In genomic region chr11:27215471-27216267, GRCh38 we compare ENCODE assay signal across 13 cellular contexts.
DNase-seq lines count a peak whose midpoint lies in the region; ATAC-seq, FAIRE-seq and TF ChIP-seq lines count a peak whose summit lies in the region.
"Had no signal": no experiment of that assay in that cellular context is flagged by ENCODE, and none has a peak within 500 bp of the region (broad histone marks: within the 10 kb centered on the region; RNA-seq: fewer than 3 reads in every experiment).

No MANE protein-coding gene starts in this region.

- DNase-seq in Right ventricle myocardium inferior (ENCODE audit: missing footprints) (no peak), right atrium auricular region (ENCODE audit: low spot score) (no peak), H1 (ENCODE audit: low read depth in 1 of 2, low spot score in 2 of 2) (peak in 1 of 2 experiments; percentile 46), mesendoderm (peak; percentile 75), Calu3 (no peak)
- no peak for DNase-seq in stimulated activated naive CD4-positive, alpha-beta T cell (lab: John Stamatoyannopoulos, UW)
- DNase-seq: NCI-H187, SW 1271 had no signal

- no peak overlapping the region for H3K27ac Mint-ChIP-seq in stimulated activated memory B cell treated with anti-CD40 and anti-IgM and Interleukin-4, amounts not matched to agents 10 μg/mL and 1 μg/mL and 100 μg/mL, for 72 hours
- no peak overlapping the region for H3K27ac Mint-ChIP-seq in Calu3 (ENCODE audit: unreplicated experiment)
- H3K27ac Mint-ChIP-seq: B cell had no signal

- intact Hi-C loops in Right ventricle myocardium inferior (cut with DNase I) (no loop called here), Calu3 (cut with micrococcal nuclease; ENCODE audit: unreplicated experiment) (no loop called here)

- H3K27me3 Mint-ChIP-seq in stimulated activated memory B cell treated with anti-CD40 and anti-IgM and Interleukin-4, amounts not matched to agents 10 μg/mL and 1 μg/mL and 100 μg/mL, for 72 hours = peaks cover 18% of the 10 kb centered on the region
- H3K27me3 Mint-ChIP-seq in Calu3 (ENCODE audit: unreplicated experiment) = no peaks in the 10 kb centered on the region

- H3K23me2 ChIP-seq in H1 (ENCODE audit: low read depth, low read length) = no peaks in the 10 kb centered on the region; the same call in 1 of the 2 replicates

- no peak for TF ChIP-seq POLR2A in H1 (IDR thresholded peaks at IDR 0.05; ENCODE audit: control extremely low read depth in 1 of 2, low read depth in 2 of 2, low read length in 2 of 2)

- H2BK5ac ChIP-seq in H1 (ENCODE audit: low read depth, low read length) (no peak overlapping the region), mesendoderm (ENCODE audit: low read length) (no peak overlapping the region)

- POLR2A ChIA-PET in H1 (lab: Charles Lee; ENCODE audit: partially characterized antibody) = interaction anchor here (1.3 to 2.5 kb wide), 2 partner anchors 16 to 147 kb away, joined by 3 to 6 read pairs; partner anchors contain the start of gene CCDC34

- no peak overlapping the region for H3K4me3 Mint-ChIP-seq in stimulated activated memory B cell treated with anti-CD40 and anti-IgM and Interleukin-4, amounts not matched to agents 10 μg/mL and 1 μg/mL and 100 μg/mL, for 72 hours
- H3K4me3 Mint-ChIP-seq in Calu3 (ENCODE audit: low read depth, unreplicated experiment) = no peak overlapping the region
- H3K4me3 Mint-ChIP-seq: B cell, neural crest cell had no signal

- no peaks in the 10 kb centered on the region for H3K79me1 ChIP-seq in H1 (ENCODE audit: low read depth, low read length)
- H3K79me1 ChIP-seq in mesendoderm (ENCODE audit: low read length) = no peaks in the 10 kb centered on the region

- no peak for FAIRE-seq in H1 (lab: Jason Lieb, UNC)

- H4K8ac ChIP-seq in H1 (ENCODE audit: extremely low read depth, insufficient read depth, low read length) (no peak overlapping the region), mesendoderm (ENCODE audit: low read depth, low read length) (no peak overlapping the region)

- no TSS peak for BruUV-seq in Calu3 (replicated peaks; lab: Mats Ljungman, UMichigan)

- no peaks in the 10 kb centered on the region for H3K9me3 Mint-ChIP-seq in stimulated activated memory B cell treated with anti-CD40 and anti-IgM and Interleukin-4, amounts not matched to agents 10 μg/mL and 1 μg/mL and 100 μg/mL, for 72 hours
- peaks cover 5% of the 10 kb centered on the region for H3K9me3 Mint-ChIP-seq in Calu3 (ENCODE audit: low read depth, unreplicated experiment)

- H2BK15ac ChIP-seq in H1 (ENCODE audit: low read length) = no peak overlapping the region
- H2BK15ac ChIP-seq in mesendoderm (replicated peaks; ENCODE audit: low read depth) = no peak overlapping the region

- H2BK12ac ChIP-seq in H1 (ENCODE audit: low read depth, low read length) = no peak overlapping the region

- H3K56ac ChIP-seq in H1 (replicated peaks; ENCODE audit: insufficient read length, low read depth, low read length) (no peak overlapping the region), mesendoderm (ENCODE audit: low read length) (peak overlapping the region; percentile 51)

- H3K9me3 ChIP-seq in right atrium auricular region (no peaks in the 10 kb centered on the region), H1 (ENCODE audit: insufficient read depth in 2 of 2, low read depth in 1 of 2, low read length in 1 of 2) (peaks cover 0 to 3% of the 10 kb centered on the region in 2 experiments; a peak in 1 of 4 replicates)
- H3K9me3 ChIP-seq: vagina had no signal

- H3K27ac ChIP-seq in right atrium auricular region (no peak overlapping the region), H1 (ENCODE audit: low read depth, low read length) (no peak overlapping the region), mesendoderm (ENCODE audit: low read depth, low read length) (no peak overlapping the region)
- H3K27ac ChIP-seq: vagina had no signal

- CTCF ChIA-PET in H1 (lab: Charles Lee; ENCODE audit: partially characterized antibody) = interaction anchor here (0.7 to 2.5 kb wide), 11 partner anchors 8 to 1737 kb away, joined by 3 to 7 read pairs (median 3); no protein-coding TSS in a partner anchor
- CTCF ChIA-PET in Calu3 (lab: Charles Lee) = interaction anchor here (0.7 kb wide), 1 partner anchor 29 kb away, joined by 6 read pairs; no protein-coding TSS in a partner anchor

- TF ChIP-seq RAD21 in H1 (IDR thresholded peaks at IDR 0.05 in 1 of 2, conservative IDR thresholded peaks at IDR 0.05 in 1 of 2; ENCODE audit: low read depth in 2 of 2, low read length in 2 of 2) = no peak

- peak overlapping the region; percentile 1; the same call in 1 of the 2 replicates for H2BK20ac ChIP-seq in H1 (ENCODE audit: low read length)

- no peaks in the 10 kb centered on the region for H4K20me1 ChIP-seq in H1 (replicated peaks in 1 of 2; ENCODE audit: control insufficient read depth in 1 of 2, insufficient read depth in 2 of 2, low read length in 2 of 2)

- H3K4me3 ChIP-seq in right atrium auricular region (no peak overlapping the region), H1 (ENCODE audit: extremely low read depth in 1 of 4, insufficient read depth in 2 of 4, low read depth in 3 of 4, low read length in 4 of 4) (no peak overlapping the region), mesendoderm (ENCODE audit: low read length) (no peak overlapping the region)
- H3K4me3 ChIP-seq: vagina had no signal

- H3K4ac ChIP-seq in H1 (replicated peaks; ENCODE audit: insufficient read length, low read depth, low read length) (no peak overlapping the region), mesendoderm (ENCODE audit: low read depth, low read length) (no peak overlapping the region)

- H3K23ac ChIP-seq in H1 (ENCODE audit: insufficient read length) (no peak overlapping the region), mesendoderm (ENCODE audit: low read length) (no peak overlapping the region)

- no peaks in the 10 kb centered on the region for H3K4me1 Mint-ChIP-seq in stimulated activated memory B cell treated with anti-CD40 and anti-IgM and Interleukin-4, amounts not matched to agents 10 μg/mL and 1 μg/mL and 100 μg/mL, for 72 hours
- peaks cover 54% of the 10 kb centered on the region for H3K4me1 Mint-ChIP-seq in Calu3 (ENCODE audit: low read depth, unreplicated experiment)
- H3K4me1 Mint-ChIP-seq: B cell had no signal

- H3K9ac ChIP-seq in H1 (replicated peaks in 1 of 4; ENCODE audit: extremely low read depth in 1 of 4, low read depth in 3 of 4, low read length in 3 of 4) (no peak overlapping the region), mesendoderm (ENCODE audit: low read length) (no peak overlapping the region)

- H2AFZ ChIP-seq in H1 (ENCODE audit: low read length) = no peak overlapping the region

- H2BK120ac ChIP-seq in H1 (replicated peaks; ENCODE audit: low read depth, low read length) (no peak overlapping the region), mesendoderm (ENCODE audit: low read depth, low read length) (no peak overlapping the region)

- no peak for TF ChIP-seq EP300 in H1 (IDR thresholded peaks at IDR 0.05; ENCODE audit: borderline replicate concordance in 1 of 2, low read depth in 2 of 2, low read length in 2 of 2)

- H3K4me2 ChIP-seq in H1 (ENCODE audit: insufficient read depth in 1 of 2, low read depth in 2 of 2, low read length in 2 of 2) (no peak overlapping the region), mesendoderm (ENCODE audit: low read length) (no peak overlapping the region)

- WGBS in H1 (ENCODE audit: extremely low coverage in 1 of 2, insufficient coverage in 1 of 2, insufficient read length in 1 of 2, insufficient replicate concordance in 2 of 2, low coverage in 1 of 2, low lambda C conversion rate in 2 of 2, missing lambda C conversion rate in 1 of 2), 2 experiments = 91% methylated on average over 6 of the region's 6 CpGs; no CpG with 5 or more reads in 1 of the 2 experiments
- WGBS in mesendoderm (ENCODE audit: extremely low coverage, insufficient coverage, low lambda C conversion rate) = no CpG with 5 or more reads among the region's 6 CpGs

- no peak overlapping the region for H4K91ac ChIP-seq in H1 (replicated peaks; ENCODE audit: insufficient read length, low read length)

- no peaks in the 10 kb centered on the region for H3K79me2 ChIP-seq in H1 (ENCODE audit: control insufficient read depth in 1 of 2, insufficient read depth in 2 of 2, low read length in 2 of 2)
- H3K79me2 ChIP-seq in mesendoderm (ENCODE audit: control insufficient read depth, insufficient read depth, low read length) = no peaks in the 10 kb centered on the region

- peaks cover 0 to 27% of the 10 kb centered on the region in 2 donors for H3K4me1 ChIP-seq in right atrium auricular region
- H3K4me1 ChIP-seq in H1 (replicated peaks in 1 of 4; ENCODE audit: control insufficient read depth in 3 of 4, insufficient read depth in 4 of 4, low read length in 3 of 4) = peaks cover 0 to 18% (median 1%) of the 10 kb centered on the region in 4 experiments; a peak in 1 of 7 replicates
- peaks cover 9% of the 10 kb centered on the region for H3K4me1 ChIP-seq in mesendoderm (ENCODE audit: control insufficient read depth, low read depth, low read length)

- H2AK5ac ChIP-seq in H1 (ENCODE audit: low read depth, low read length) = no peak overlapping the region
- H2AK5ac ChIP-seq in mesendoderm (ENCODE audit: low read length) = no peak overlapping the region

- H3K36me3 Mint-ChIP-seq in stimulated activated memory B cell treated with anti-CD40 and anti-IgM and Interleukin-4, amounts not matched to agents 10 μg/mL and 1 μg/mL and 100 μg/mL, for 72 hours = no peaks in the 10 kb centered on the region
- no peaks in the 10 kb centered on the region for H3K36me3 Mint-ChIP-seq in Calu3 (ENCODE audit: insufficient read depth, unreplicated experiment)

- H3K18ac ChIP-seq in H1 (ENCODE audit: extremely low read depth, low read length) = no peak overlapping the region
- H3K18ac ChIP-seq in mesendoderm (ENCODE audit: low read length) = peak overlapping the region; percentile 35

- H3K36me3 ChIP-seq in right atrium auricular region (no peaks in the 10 kb centered on the region), H1 (ENCODE audit: control insufficient read depth in 2 of 4, insufficient read depth in 4 of 4, low read length in 3 of 4) (peaks cover 0 to 13% (median 0%) of the 10 kb centered on the region in 4 experiments; a peak in 4 of 8 replicates), mesendoderm (ENCODE audit: control insufficient read depth, insufficient read depth, low read length) (no peaks in the 10 kb centered on the region)
- H3K36me3 ChIP-seq: vagina had no signal

- H3K14ac ChIP-seq in H1 (ENCODE audit: insufficient read length) = no peak overlapping the region

- no peak for TF ChIP-seq CTCF in right atrium auricular region (IDR thresholded peaks at IDR 0.05)
- no peak for TF ChIP-seq CTCF in H1 (IDR thresholded peaks at IDR 0.05; ENCODE audit: control extremely low read depth in 1 of 3, insufficient read depth in 1 of 3, low read depth in 1 of 3, low read length in 3 of 3)
- TF ChIP-seq CTCF in Calu3 (IDR thresholded peaks at IDR 0.05; ENCODE audit: unreplicated experiment) = no peak

- no peaks in the 10 kb centered on the region for H3K27me3 ChIP-seq in right atrium auricular region
- no peaks in the 10 kb centered on the region for H3K27me3 ChIP-seq in H1 (replicated peaks in 1 of 4; ENCODE audit: control insufficient read depth in 3 of 4, extremely low read depth in 1 of 4, insufficient read depth in 3 of 4, low read length in 3 of 4)
- no peaks in the 10 kb centered on the region for H3K27me3 ChIP-seq in mesendoderm (ENCODE audit: insufficient read depth, low read length, poor library complexity)
- H3K27me3 ChIP-seq: vagina had no signal

- H4K5ac ChIP-seq in H1 (ENCODE audit: insufficient read length, low read depth, low read length) = no peak overlapping the region
- no peak overlapping the region for H4K5ac ChIP-seq in mesendoderm (ENCODE audit: low read length)

- peak; percentile 12 for ATAC-seq in Right ventricle myocardium inferior
- no peak for ATAC-seq in GM21390 (IDR thresholded peaks at IDR 0.05; ENCODE audit: unreplicated experiment)
- no peak for ATAC-seq in stimulated activated memory B cell treated with anti-CD40 and anti-IgM and Interleukin-4, amounts not matched to agents 10 μg/mL and 1 μg/mL and 100 μg/mL, for 72 hours
